ENCODE assay signal across 8 cellular contexts in the genomic region with DNA sequence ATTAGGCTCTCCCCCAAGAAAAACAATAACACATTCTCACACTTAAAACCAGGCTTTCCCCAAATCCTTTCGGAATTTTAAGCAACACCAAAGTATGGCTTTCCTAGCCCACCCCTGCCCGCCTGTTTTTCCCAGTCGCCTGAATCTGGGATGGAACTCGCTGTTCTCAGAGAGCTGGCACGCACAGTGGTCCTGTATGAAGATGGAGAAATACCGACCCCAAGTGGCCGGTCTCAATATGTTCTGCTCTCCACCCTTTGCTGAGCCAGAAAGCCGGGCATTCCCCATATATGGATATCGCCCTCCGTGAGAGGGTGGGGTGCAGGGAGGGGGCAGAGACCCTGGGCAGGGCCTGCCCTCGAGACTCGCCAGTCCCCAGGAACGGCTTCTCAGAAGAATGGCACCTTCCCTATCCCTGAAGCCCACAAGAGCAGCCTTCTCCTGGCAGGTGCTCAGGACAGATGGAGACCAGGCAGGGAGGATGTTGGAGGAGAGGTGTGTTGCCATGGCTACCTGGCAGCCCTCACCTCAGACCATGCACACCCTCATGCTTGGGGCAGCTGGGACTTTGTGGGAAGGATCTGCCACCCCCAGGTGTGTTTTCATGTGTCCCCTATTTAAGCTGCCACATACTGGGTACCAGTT. TPM values are rescaled to one million over a fixed set of nuclear protein-coding genes. Genes with fewer than 3 reads are reported as not detected.
DNase-seq lines count a peak whose midpoint lies in the region; ATAC-seq, FAIRE-seq and TF ChIP-seq lines count a peak whose summit lies in the region.

No MANE protein-coding gene starts in this region.

- H3K79me2 ChIP-seq in K562 (ENCODE audit: control insufficient read depth, insufficient read depth, low read length) = no peaks in the 10 kb centered on the region

- H3K9me1 ChIP-seq in K562 (ENCODE audit: control insufficient read depth, insufficient read depth, low read length) = no peaks in the 10 kb centered on the region

- POLR2A ChIA-PET in K562 (lab: Yijun Ruan, JAX) = interaction anchor here (0.7 to 1.4 kb wide), 4 partner anchors 13 to 831 kb away, joined by 3 to 4 read pairs (median 3); no protein-coding TSS in a partner anchor

- no peak for FAIRE-seq in H54 (lab: Jason Lieb, UNC)
- FAIRE-seq in K562 (lab: Jason Lieb, UNC) = peak; percentile 81
- FAIRE-seq in small intestine (lab: Jason Lieb, UNC) = no peak

- intact Hi-C loops in K562 (cut with micrococcal nuclease) = loop anchor here (1.0 to 5.0 kb wide), 4 partner anchors 176 to 426 kb away; partner anchors contain the start of gene KIFBP

- TF ChIP-seq EP300 in K562 (IDR thresholded peaks at IDR 0.05; ENCODE audit: low read length) = no peak

- in situ Hi-C loops in K562 (cut with MboI) = loop anchor here (5.0 kb wide), 1 partner anchor 396 kb away; no protein-coding TSS in a partner anchor

- no TSS peak for BruUV-seq in K562 (replicated peaks; lab: Mats Ljungman, UMichigan)

- H2AFZ ChIP-seq in K562 (ENCODE audit: low read depth, low read length) = no peak overlapping the region

- no peak overlapping the region for H3K4me2 ChIP-seq in K562 (ENCODE audit: insufficient read depth, low read length)

- TF ChIP-seq POLR2A in H54 (IDR thresholded peaks at IDR 0.05; ENCODE audit: low read depth, low read length) (no peak), K562 (conservative IDR thresholded peaks at IDR 0.05) (no peak)

- ATAC-seq in K562 (peak; percentile 76), GM19351 (IDR thresholded peaks at IDR 0.05; ENCODE audit: unreplicated experiment) (no peak)

- H3K27me3 ChIP-seq in K562 (ENCODE audit: control insufficient read depth in 2 of 2, insufficient read depth in 2 of 2, low read length in 2 of 2) (peaks cover 30 to 47% of the 10 kb centered on the region in 2 experiments), iPS DF 6.9 (ENCODE audit: control insufficient read depth, insufficient read depth, low read length) (no peaks in the 10 kb centered on the region), small intestine (ENCODE audit: control insufficient read depth in 2 of 2, insufficient read depth in 2 of 2, low read length in 2 of 2) (no peaks in the 10 kb centered on the region)

- H3K36me3 ChIP-seq in K562 (ENCODE audit: control insufficient read depth, insufficient read depth, low read length) (no peaks in the 10 kb centered on the region), iPS DF 6.9 (ENCODE audit: control insufficient read depth, insufficient read depth, low read length) (no peaks in the 10 kb centered on the region), small intestine (ENCODE audit: control insufficient read depth in 2 of 2, insufficient read depth in 2 of 2, low read length in 2 of 2) (no peaks in the 10 kb centered on the region)

- H3K27ac ChIP-seq in K562 (ENCODE audit: extremely low read depth, low read depth, low read length) (no peak overlapping the region), iPS DF 6.9 (ENCODE audit: low read length) (no peak overlapping the region), small intestine (ENCODE audit: low read depth in 1 of 2, low read length in 1 of 2) (no peak overlapping the region)

- WGBS in K562 (ENCODE audit: insufficient coverage, low coverage, missing lambda C conversion rate) = 2% methylated on average over 10 of the region's 13 CpGs
- WGBS in iPS DF 6.9 (ENCODE audit: insufficient coverage, insufficient read length) = no CpG with 5 or more reads among the region's 13 CpGs
- 13 to 50% (median 36%) methylated on average over 12 to 13 of the region's 13 CpGs for WGBS in small intestine, 3 donors

- H3K4me3 ChIP-seq in AG10803 (ENCODE audit: low read length) = no peak overlapping the region
- no peak overlapping the region for H3K4me3 ChIP-seq in K562
- H3K4me3 ChIP-seq in iPS DF 6.9 (ENCODE audit: low read length) = no peak overlapping the region
- no peak overlapping the region for H3K4me3 ChIP-seq in skeletal muscle cell (ENCODE audit: low read depth, low read length)
- no peak overlapping the region for H3K4me3 ChIP-seq in small intestine (ENCODE audit: low read depth in 1 of 2, low read length in 2 of 2)

- TF ChIP-seq RAD21 in K562 (CRISPR knock-in tag; conservative IDR thresholded peaks at IDR 0.05 in 1 of 2, IDR thresholded peaks at IDR 0.05 in 1 of 2) = peak; percentile 79 to 85

- H3K9ac ChIP-seq in K562 (ENCODE audit: insufficient read depth in 1 of 2, low read depth in 2 of 2, low read length in 2 of 2) = no peak overlapping the region

- CTCF ChIA-PET in K562 (lab: Yijun Ruan, JAX; ENCODE audit: low intra/inter-chr PET ratio) = interaction anchor here (0.7 to 2.5 kb wide), 5 partner anchors 94 to 622 kb away, joined by 3 to 10 read pairs (median 4); no protein-coding TSS in a partner anchor

- no peaks in the 10 kb centered on the region; the same call in 1 of the 2 replicates for H4K20me1 ChIP-seq in K562 (replicated peaks; ENCODE audit: control insufficient read depth, insufficient read depth, low read length)

- DNase-seq in AG10803 (ENCODE audit: low read depth) (peak; percentile 60), H54 (ENCODE audit: insufficient read length, low spot score) (peak; percentile 69), NCI-H82 treated with DMSO at 0.1 percent for 48 hours (lab: John Stamatoyannopoulos, UW; ENCODE audit: unreplicated experiment) (peak; percentile 32), K562 (ENCODE audit: extremely low read depth in 1 of 4, low spot score in 3 of 4) (peak; percentile 59 to 79 (median 68)), iPS DF 6.9 (ENCODE audit: low read depth, low spot score) (peak; percentile 72), skeletal muscle cell (ENCODE audit: low read depth) (peak; percentile 31), small intestine (no peak)

- peak; percentile 72 for TF ChIP-seq CTCF in AG10803 (conservative IDR thresholded peaks at IDR 0.05; ENCODE audit: low read length)
- TF ChIP-seq CTCF in K562 (IDR thresholded peaks at IDR 0.05 in 2 of 3, conservative IDR thresholded peaks at IDR 0.05 in 1 of 3; ENCODE audit: insufficient read depth in 2 of 3, low read depth in 1 of 3, low read length in 3 of 3) = peak; percentile 82 to 89 (median 85)

- peaks cover 20% of the 10 kb centered on the region in 2 experiments for H3K4me1 ChIP-seq in K562 (replicated peaks in 1 of 2; ENCODE audit: control insufficient read depth in 2 of 2, insufficient read depth in 2 of 2, low read length in 2 of 2)
- H3K4me1 ChIP-seq in iPS DF 6.9 (ENCODE audit: control insufficient read depth, insufficient read depth, low read length) = no peaks in the 10 kb centered on the region
- H3K4me1 ChIP-seq in small intestine (ENCODE audit: control insufficient read depth in 2 of 2, insufficient read depth in 1 of 2, low read depth in 1 of 2, low read length in 1 of 2) = peaks cover 0 to 4% of the 10 kb centered on the region in 2 donors

- H3K9me3 ChIP-seq in K562 (replicated peaks; ENCODE audit: control insufficient read depth, insufficient read depth, low read depth, low read length) (no peaks in the 10 kb centered on the region), iPS DF 6.9 (ENCODE audit: control insufficient read depth, insufficient read depth, low read length) (no peaks in the 10 kb centered on the region), small intestine (ENCODE audit: control insufficient read depth, low read depth) (no peaks in the 10 kb centered on the region)

RNA-seq across cellular contexts. Expression of gene TACR2, which starts 3.4 kb away (rescaled TPM):
- total RNA-seq in K562 (2011; cell fraction: chromatin; rRNA removed; ENCODE audit: low replicate concordance) = not detected in 2 replicates
- not detected in 2 replicates for total RNA-seq in K562 (2011; cell fraction: nucleolus; rRNA removed)
- not detected in 2 replicates for total RNA-seq in K562 (2011; cell fraction: nucleoplasm; rRNA removed)
- total RNA-seq in K562 (2014; rRNA removed) = not detected in 2 replicates
- not detected in 2 replicates for total RNA-seq in K562 (2014; rRNA removed; fragmentation: Illumina TruSeq; extraction: Trizol)
- total RNA-seq in K562 (2015; rRNA removed; fragmentation: Illumina TruSeq; extraction: Trizol) = not detected in 2 replicates
- not detected in 2 replicates for total RNA-seq in K562 (2021)
- polyA plus RNA-seq in K562 (2011; rRNA removed) = not detected in 2 replicates
- polyA plus RNA-seq in K562 (2011; cell fraction: cytosol; rRNA removed) = not detected in 2 replicates
- not detected in 2 replicates for polyA plus RNA-seq in K562 (2011; cell fraction: nucleus; rRNA removed)
- 0.20 and 0.22 TPM in 2 replicates for polyA plus RNA-seq in K562 (2012)
- not detected in 2 replicates for polyA plus RNA-seq in K562 (2014; fragmentation: Illumina TruSeq; extraction: Trizol)
- not detected for polyA plus RNA-seq in K562 (2014; fragmentation: Nextera tagmentation; extraction: Ambion mirVana)
- not detected in 2 replicates for polyA plus RNA-seq in K562 (2014; rRNA removed)
- not detected in 2 replicates for polyA minus RNA-seq in K562 (2011; rRNA and poly(A)+ RNA removed)
- not detected in 2 replicates for polyA minus RNA-seq in K562 (2011; cell fraction: cytosol; rRNA and poly(A)+ RNA removed)
- not detected in 2 replicates for polyA minus RNA-seq in K562 (2011; cell fraction: nucleus; rRNA and poly(A)+ RNA removed)
- 1 to 10 TPM in 1 of 3 donors, under 1 TPM in 1, not detected in 1; 0.81 to 4.0 TPM for polyA plus RNA-seq in small intestine

RNA-seq across cellular contexts. Expression of gene TSPAN15, which starts 37.9 kb away (rescaled TPM):
- 0.95 TPM in 1 of 2 replicates, not detected in the other for total RNA-seq in K562 (2011; cell fraction: chromatin; rRNA removed; ENCODE audit: low replicate concordance)
- total RNA-seq in K562 (2011; cell fraction: nucleolus; rRNA removed) = 0.17 and 0.66 TPM in 2 replicates
- total RNA-seq in K562 (2011; cell fraction: nucleoplasm; rRNA removed) = 0.38 TPM in 1 of 2 replicates, not detected in the other
- total RNA-seq in K562 (2014; rRNA removed) = 0.78 and 1.0 TPM in 2 replicates
- 0.33 and 0.35 TPM in 2 replicates for total RNA-seq in K562 (2014; rRNA removed; fragmentation: Illumina TruSeq; extraction: Trizol)
- total RNA-seq in K562 (2015; rRNA removed; fragmentation: Illumina TruSeq; extraction: Trizol) = 0.19 and 0.36 TPM in 2 replicates
- 0.53 and 0.83 TPM in 2 replicates for total RNA-seq in K562 (2021)
- 0.45 and 0.64 TPM in 2 replicates for polyA plus RNA-seq in K562 (2011; rRNA removed)
- polyA plus RNA-seq in K562 (2011; cell fraction: cytosol; rRNA removed) = 0.81 and 0.88 TPM in 2 replicates
- polyA plus RNA-seq in K562 (2011; cell fraction: nucleus; rRNA removed) = 0.71 and 0.73 TPM in 2 replicates
- polyA plus RNA-seq in K562 (2012) = 0.59 and 0.89 TPM in 2 replicates
- 0.26 and 0.45 TPM in 2 replicates for polyA plus RNA-seq in K562 (2014; fragmentation: Illumina TruSeq; extraction: Trizol)
- polyA plus RNA-seq in K562 (2014; fragmentation: Nextera tagmentation; extraction: Ambion mirVana) = not detected
- polyA plus RNA-seq in K562 (2014; rRNA removed) = 0.36 and 1.2 TPM in 2 replicates
- polyA minus RNA-seq in K562 (2011; rRNA and poly(A)+ RNA removed) = 0.48 and 0.53 TPM in 2 replicates
- polyA minus RNA-seq in K562 (2011; cell fraction: cytosol; rRNA and poly(A)+ RNA removed) = 0.95 and 2.6 TPM in 2 replicates
- polyA minus RNA-seq in K562 (2011; cell fraction: nucleus; rRNA and poly(A)+ RNA removed) = 1.1 TPM in 2 replicates
- polyA plus RNA-seq in small intestine = 10 to 100 TPM; 43.2 to 72.1 (median 47.0) TPM

Comparison
In these comparisons a context has a peak if more than half of its experiments do, and no peak if none do; other contexts are left out.
1. RNA of gene TSPAN15, which starts 37.9 kb away (polyA plus RNA-seq): 43.2 to 72.1 TPM in small intestine; 0.26 to 1.2 TPM in K562; every median in the first group is over 10 times any median in the second.